24 cellular contexts compared by ENCODE assay signal in the genomic region with DNA sequence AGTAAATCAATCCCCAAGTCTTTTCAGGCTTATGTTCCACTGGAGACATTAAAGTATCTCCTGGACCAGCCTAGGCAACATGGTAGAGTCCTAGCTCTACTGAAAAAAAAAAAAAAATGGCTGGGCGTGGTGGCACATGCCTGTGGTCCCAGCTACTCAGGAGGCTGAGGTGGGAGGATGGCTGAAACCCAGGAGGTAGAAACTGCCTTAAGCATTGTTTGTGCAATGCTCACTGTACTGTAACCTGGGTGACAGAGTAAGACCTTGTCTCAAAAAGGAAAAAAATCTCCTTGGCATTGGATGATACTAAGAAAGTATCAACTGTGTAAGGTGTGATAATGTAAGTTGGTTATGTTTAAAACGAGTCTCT. TPM values are rescaled to one million over a fixed set of nuclear protein-coding genes. Genes with fewer than 3 reads are reported as not detected.
"Had no signal": no experiment of that assay in that cellular context is flagged by ENCODE, and none has a peak within 500 bp of the region (broad histone marks: within the 10 kb centered on the region; RNA-seq: fewer than 3 reads in every experiment).

No MANE protein-coding gene starts in this region.

- H3K36me3 ChIP-seq: brain microvascular endothelial cell, MG63 had no signal

- H3K27ac ChIP-seq: brain microvascular endothelial cell, KMS-11 had no signal

- H3K27me3 ChIP-seq: brain microvascular endothelial cell had no signal

- H3K4me3 ChIP-seq: MG63 had no signal

- ATAC-seq: activated T-cell treated with anti-CD3 and anti-CD28 coated beads, Interleukin-2, amount 50 U/mL, for 4 hours; activated T-helper 17 cell treated with anti-CD3 and anti-CD28 coated beads, Interleukin-2, amount 50 U/mL, for 72 hours; T-helper 17 cell; WTC11 had no signal

- H3K4me2 ChIP-seq: KMS-11 had no signal

- H3K9ac ChIP-seq: KMS-11 had no signal

- DNase-seq: activated CD4-positive, alpha-beta T cell treated with anti-CD3 and anti-CD28 coated beads for 48 hours; activated CD4-positive, alpha-beta T cell treated with anti-CD3 and anti-CD28 coated beads, Interleukin-2, amount 50 U/mL, for 4 hours; activated CD4-positive, CD25-positive, alpha-beta regulatory T cell treated with anti-CD3 and anti-CD28 coated beads, Interleukin-2, amount 50 U/mL, for 72 hours; activated CD8-positive, alpha-beta memory T cell treated with anti-CD3 and anti-CD28 coated beads for 24 hours; activated gamma-delta T cell; activated naive CD4-positive, alpha-beta T cell treated with anti-CD3 and anti-CD28 coated beads, Interleukin-2, amount 10 ng/mL, durations not matched to agents 7 days and 5 days; activated naive CD8-positive, alpha-beta T cell treated with anti-CD3 and anti-CD28 coated beads for 36 hours; activated T-cell treated with anti-CD3 and anti-CD28 coated beads, Interleukin-2, amount 50 U/mL, for 4 hours; brain microvascular endothelial cell; caudate nucleus; MG63; MV-4-11; NCI-H1092 treated with DMSO at 0.1 percent for 48 hours; NCI-H1436; NCI-H1694 treated with DMSO at 0.1 percent for 48 hours; NCI-H2029 treated with DMSO at 0.1 percent for 48 hours; NCI-H510A treated with DMSO at 0.1 percent for 48 hours; NCI-H69; SIG-M5; T-helper 17 cell; T-helper 9 cell had no signal

RNA-seq across cellular contexts. Expression of gene KLK8, which starts 8.8 kb away (rescaled TPM):
- total RNA-seq: activated naive CD8-positive, alpha-beta T cell treated with anti-CD3 and anti-CD28 coated beads for 36 hours; activated T-cell treated with anti-CD3 and anti-CD28 coated beads, Interleukin-2, amount 50 U/mL, for 4 hours; activated T-helper 17 cell treated with anti-CD3 and anti-CD28 coated beads, Interleukin-2, amount 50 U/mL, for 72 hours; T-helper 17 cell had no signal

RNA-seq across cellular contexts. Expression of gene KLK7, which starts 8.9 kb away (rescaled TPM):
- total RNA-seq: activated naive CD8-positive, alpha-beta T cell treated with anti-CD3 and anti-CD28 coated beads for 36 hours; activated T-cell treated with anti-CD3 and anti-CD28 coated beads, Interleukin-2, amount 50 U/mL, for 4 hours; activated T-helper 17 cell treated with anti-CD3 and anti-CD28 coated beads, Interleukin-2, amount 50 U/mL, for 72 hours; T-helper 17 cell had no signal

RNA-seq across cellular contexts. Expression of gene KLK6, which starts 23.3 kb away (rescaled TPM):
- total RNA-seq: activated naive CD8-positive, alpha-beta T cell treated with anti-CD3 and anti-CD28 coated beads for 36 hours; activated T-cell treated with anti-CD3 and anti-CD28 coated beads, Interleukin-2, amount 50 U/mL, for 4 hours; activated T-helper 17 cell treated with anti-CD3 and anti-CD28 coated beads, Interleukin-2, amount 50 U/mL, for 72 hours; T-helper 17 cell had no signal

RNA-seq across cellular contexts. Expression of gene KLK10, which starts 26.9 kb away (rescaled TPM):
- total RNA-seq: activated naive CD8-positive, alpha-beta T cell treated with anti-CD3 and anti-CD28 coated beads for 36 hours; activated T-cell treated with anti-CD3 and anti-CD28 coated beads, Interleukin-2, amount 50 U/mL, for 4 hours; activated T-helper 17 cell treated with anti-CD3 and anti-CD28 coated beads, Interleukin-2, amount 50 U/mL, for 72 hours; T-helper 17 cell had no signal

RNA-seq across cellular contexts. Expression of gene KLK11, which starts 33.8 kb away (rescaled TPM):
- total RNA-seq: activated naive CD8-positive, alpha-beta T cell treated with anti-CD3 and anti-CD28 coated beads for 36 hours; activated T-helper 17 cell treated with anti-CD3 and anti-CD28 coated beads, Interleukin-2, amount 50 U/mL, for 72 hours; T-helper 17 cell had no signal
